Comparison of ENCODE assay signal across 8 cellular contexts in the genomic region with DNA sequence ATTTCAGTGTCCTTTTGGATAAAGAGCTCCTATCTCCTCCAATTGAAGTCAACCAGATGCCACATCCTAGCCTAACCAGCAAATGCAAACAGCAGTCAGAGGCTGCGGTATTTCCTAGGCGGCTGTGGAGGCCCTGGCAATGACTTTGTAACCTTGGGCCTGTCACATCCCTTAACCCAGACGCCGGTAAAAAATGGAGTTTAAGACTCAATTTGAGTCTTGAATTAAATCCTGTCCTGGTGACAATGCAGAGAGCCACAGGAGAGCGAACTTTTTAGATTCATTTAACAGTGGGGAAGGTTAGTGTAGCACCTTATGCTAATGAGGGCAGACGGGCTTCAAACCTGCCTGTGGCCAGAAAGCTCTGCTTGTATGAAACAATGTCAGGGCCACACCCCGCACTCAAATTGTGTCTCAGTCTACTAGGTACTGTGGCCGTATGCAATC. TPM values are rescaled to one million over a fixed set of nuclear protein-coding genes. Genes with fewer than 3 reads are reported as not detected.
DNase-seq lines count a peak whose midpoint lies in the region; ATAC-seq and TF ChIP-seq lines count a peak whose summit lies in the region.

No MANE protein-coding gene starts in this region.

- no peak overlapping the region for H2AFZ ChIP-seq in KMS-11 (ENCODE audit: low read depth)

- H4K20me1 ChIP-seq in KMS-11 (ENCODE audit: insufficient read depth) = no peaks in the 10 kb centered on the region

- no peaks in the 10 kb centered on the region for H3K9me3 ChIP-seq in CD8-positive, alpha-beta T cell (ENCODE audit: low read length)
- no peaks in the 10 kb centered on the region for H3K9me3 ChIP-seq in mesodermal cell (ENCODE audit: control insufficient read depth, low read length)
- H3K9me3 ChIP-seq in right atrium auricular region = no peaks in the 10 kb centered on the region
- H3K9me3 ChIP-seq in adrenal gland (replicated peaks in 1 of 3) = no peaks in the 10 kb centered on the region

- DNase-seq in CD8-positive, alpha-beta T cell = peak in 6 of 7 experiments; percentile 21 to 53 (median 36)
- peak; percentile 42 for DNase-seq in activated naive CD8-positive, alpha-beta T cell treated with anti-CD3 and anti-CD28 coated beads, Interleukin-2, amount 10 ng/mL, durations not matched to agents 7 days and 5 days
- DNase-seq in right atrium auricular region (ENCODE audit: low spot score) (no peak), adrenal gland (no peak)

- H3K36me3 ChIP-seq in CD8-positive, alpha-beta T cell (ENCODE audit: insufficient read depth, low read length) = no peaks in the 10 kb centered on the region
- H3K36me3 ChIP-seq in KMS-11 (ENCODE audit: insufficient read depth) = no peaks in the 10 kb centered on the region
- peaks cover 24% of the 10 kb centered on the region for H3K36me3 ChIP-seq in mesodermal cell (ENCODE audit: control insufficient read depth, insufficient read depth, low read length)
- H3K36me3 ChIP-seq in right atrium auricular region = no peaks in the 10 kb centered on the region
- no peaks in the 10 kb centered on the region for H3K36me3 ChIP-seq in adrenal gland (replicated peaks in 1 of 2)

- peaks cover 70% of the 10 kb centered on the region for H3K4me1 Mint-ChIP-seq in CD8-positive, alpha-beta T cell (ENCODE audit: low read depth)
- H3K4me1 Mint-ChIP-seq in activated naive CD8-positive, alpha-beta T cell treated with anti-CD3 and anti-CD28 coated beads, Interleukin-2, amount 10 ng/mL, durations not matched to agents 7 days and 5 days = peaks cover 72% of the 10 kb centered on the region

- H3K27me3 Mint-ChIP-seq in CD8-positive, alpha-beta T cell (ENCODE audit: low read depth) = no peaks in the 10 kb centered on the region
- H3K27me3 Mint-ChIP-seq in activated naive CD8-positive, alpha-beta T cell treated with anti-CD3 and anti-CD28 coated beads, Interleukin-2, amount 10 ng/mL, durations not matched to agents 7 days and 5 days = no peaks in the 10 kb centered on the region

- ATAC-seq in CD8-positive, alpha-beta T cell = peak; percentile 18
- peak; percentile 17 for ATAC-seq in activated naive CD8-positive, alpha-beta T cell treated with anti-CD3 and anti-CD28 coated beads, Interleukin-2, amount 10 ng/mL, durations not matched to agents 7 days and 5 days (ENCODE audit: low read depth)
- ATAC-seq in HG03025 (IDR thresholded peaks at IDR 0.05; ENCODE audit: low FRiP score, unreplicated experiment) (no peak), GM19463 (IDR thresholded peaks at IDR 0.05; ENCODE audit: unreplicated experiment) (no peak)

- peaks cover 2% of the 10 kb centered on the region for H3K36me3 Mint-ChIP-seq in CD8-positive, alpha-beta T cell
- peaks cover 40% of the 10 kb centered on the region for H3K36me3 Mint-ChIP-seq in activated naive CD8-positive, alpha-beta T cell treated with anti-CD3 and anti-CD28 coated beads, Interleukin-2, amount 10 ng/mL, durations not matched to agents 7 days and 5 days

- POLR2A ChIA-PET in CD8-positive, alpha-beta T cell (lab: Charles Lee) = interaction anchor here (0.6 to 4.6 kb wide), 5 partner anchors 16 to 96 kb away, joined by 3 to 18 read pairs (median 3); partner anchors contain the start of gene APPL2
- POLR2A ChIA-PET in activated naive CD8-positive, alpha-beta T cell treated with anti-CD3 and anti-CD28 coated beads, Interleukin-2, amount 10 ng/mL, durations not matched to agents 7 days and 5 days (lab: Charles Lee) = interaction anchor here (0.6 to 3.2 kb wide), 12 partner anchors 11 to 1402 kb away, joined by 3 to 21 read pairs (median 4); partner anchors contain the start of gene HSP90B1

- CTCF ChIA-PET in CD8-positive, alpha-beta T cell (lab: Charles Lee) = interaction anchor here (0.5 to 3.8 kb wide), 7 partner anchors 12 to 96 kb away, joined by 3 to 23 read pairs (median 4); partner anchors contain the start of gene APPL2

- H3K27ac Mint-ChIP-seq in CD8-positive, alpha-beta T cell = peak overlapping the region; percentile 87
- H3K27ac Mint-ChIP-seq in activated naive CD8-positive, alpha-beta T cell treated with anti-CD3 and anti-CD28 coated beads, Interleukin-2, amount 10 ng/mL, durations not matched to agents 7 days and 5 days = peak overlapping the region; percentile 73

- WGBS in mesodermal cell (ENCODE audit: insufficient coverage in 2 of 2), 2 experiments = 42 to 71% methylated on average over 3 to 8 of the region's 8 CpGs
- WGBS in adrenal gland, 4 donors = 50 to 58% (median 54%) methylated on average over 8 of the region's 8 CpGs

- H3K27ac ChIP-seq in CD8-positive, alpha-beta T cell (ENCODE audit: low read depth, low read length) = peak overlapping the region; percentile 48
- H3K27ac ChIP-seq in KMS-11 (no peak overlapping the region), mesodermal cell (ENCODE audit: low read depth, low read length, severe bottlenecking) (no peak overlapping the region), right atrium auricular region (no peak overlapping the region), adrenal gland (no peak overlapping the region)

- no peak for TF ChIP-seq POLR2A in adrenal gland (IDR thresholded peaks at IDR 0.05)

- H3K4me3 ChIP-seq in CD8-positive, alpha-beta T cell (ENCODE audit: low read depth, low read length) = peak overlapping the region; percentile 62
- no peak overlapping the region for H3K4me3 ChIP-seq in KMS-11 (IDR thresholded peaks at IDR 0.05; ENCODE audit: insufficient read depth, low read depth, low read length)
- H3K4me3 ChIP-seq in mesodermal cell (ENCODE audit: extremely low read depth, insufficient read depth, low read length, poor library complexity, severe bottlenecking) = peak overlapping the region; percentile 66
- peak overlapping the region in 1 of 2 donors; percentile 75 for H3K4me3 ChIP-seq in right atrium auricular region
- H3K4me3 ChIP-seq in adrenal gland = peak overlapping the region in 1 of 4 donors; percentile 90

- H3K79me2 ChIP-seq in KMS-11 (ENCODE audit: insufficient read depth, low read depth) = peaks cover 8% of the 10 kb centered on the region; the same call in 1 of the 2 replicates

- H3K9me3 Mint-ChIP-seq in CD8-positive, alpha-beta T cell = no peaks in the 10 kb centered on the region
- peaks cover 4% of the 10 kb centered on the region for H3K9me3 Mint-ChIP-seq in activated naive CD8-positive, alpha-beta T cell treated with anti-CD3 and anti-CD28 coated beads, Interleukin-2, amount 10 ng/mL, durations not matched to agents 7 days and 5 days

- peaks cover 32% of the 10 kb centered on the region for H3K4me1 ChIP-seq in CD8-positive, alpha-beta T cell (ENCODE audit: insufficient read depth, low read length)
- peaks cover 14% of the 10 kb centered on the region for H3K4me1 ChIP-seq in KMS-11 (ENCODE audit: low read depth, poor library complexity, severe bottlenecking)
- peaks cover 36% of the 10 kb centered on the region for H3K4me1 ChIP-seq in mesodermal cell (ENCODE audit: control insufficient read depth, insufficient read depth, low read length, poor library complexity, severe bottlenecking)
- H3K4me1 ChIP-seq in right atrium auricular region = peaks cover 0 to 14% of the 10 kb centered on the region in 2 donors
- H3K4me1 ChIP-seq in adrenal gland (replicated peaks in 1 of 2) = peaks cover 7 to 13% of the 10 kb centered on the region in 2 donors

- peak overlapping the region; percentile 12; the same call in 1 of the 2 replicates for H3K9ac ChIP-seq in KMS-11

- no peak for TF ChIP-seq CTCF in CD8-positive, alpha-beta T cell (IDR thresholded peaks at IDR 0.05)
- TF ChIP-seq CTCF in KMS-11 (conservative IDR thresholded peaks at IDR 0.05; ENCODE audit: low read depth, low read length) = no peak
- TF ChIP-seq CTCF in right atrium auricular region (IDR thresholded peaks at IDR 0.05) = no peak
- no peak for TF ChIP-seq CTCF in adrenal gland (IDR thresholded peaks at IDR 0.05)

- H3K4me2 ChIP-seq in KMS-11 = peak overlapping the region; percentile 71

- H3K27me3 ChIP-seq in CD8-positive, alpha-beta T cell (ENCODE audit: insufficient read depth, low read length) = no peaks in the 10 kb centered on the region
- H3K27me3 ChIP-seq in KMS-11 (ENCODE audit: insufficient read depth, low read depth) (no peaks in the 10 kb centered on the region), right atrium auricular region (no peaks in the 10 kb centered on the region), adrenal gland (no peaks in the 10 kb centered on the region)

- intact Hi-C loops in CD8-positive, alpha-beta T cell (cut with DNase I, micrococcal nuclease) = loop anchor here (2.0 to 5.0 kb wide), 6 partner anchors 51 to 1490 kb away; partner anchors contain the start of genes APPL2 (in 2 of the 2), TCP11L2 (in 2 of the 2), NFYB (in 1 of the 2) and NT5DC3 (in 1 of the 2)
- intact Hi-C loops in adrenal gland (cut with DNase I) = no loop called here

- peak overlapping the region; percentile 90 for H3K4me3 Mint-ChIP-seq in CD8-positive, alpha-beta T cell
- peak overlapping the region; percentile 85 for H3K4me3 Mint-ChIP-seq in activated naive CD8-positive, alpha-beta T cell treated with anti-CD3 and anti-CD28 coated beads, Interleukin-2, amount 10 ng/mL, durations not matched to agents 7 days and 5 days

RNA-seq across cellular contexts. Expression of gene C12orf75, which starts 1.3 kb away (rescaled TPM):
- total RNA-seq in CD8-positive, alpha-beta T cell = 10 to 100 TPM; 27.5 to 27.9 TPM
- 100 to 1,000 TPM; 167 to 172 TPM for total RNA-seq in activated naive CD8-positive, alpha-beta T cell treated with anti-CD3 and anti-CD28 coated beads, Interleukin-2, amount 10 ng/mL, durations not matched to agents 7 days and 5 days
- 86.7 TPM for polyA plus RNA-seq in mesodermal cell (2013, experiment 1 of 2)
- polyA plus RNA-seq in mesodermal cell (2013, experiment 2 of 2) = 111 TPM
- 1 to 10 TPM; 2.1 to 2.7 TPM for total RNA-seq in right atrium auricular region
- total RNA-seq in adrenal gland = 10 to 100 TPM in 4 of 8 donors, 1 to 10 TPM in 4; 6.0 to 94.2 (median 12.0) TPM
- 10 to 100 TPM in 2 of 3 donors, 1 to 10 TPM in 1; 6.8 to 23.3 (median 10.6) TPM for polyA plus RNA-seq in adrenal gland

Comparison
In these comparisons a context has a peak if more than half of its experiments do, and no peak if none do; other contexts are left out.
1. ATAC-seq: peak in CD8-positive, alpha-beta T cell (single experiment) and activated naive CD8-positive, alpha-beta T cell treated with anti-CD3 and anti-CD28 coated beads, Interleukin-2, amount 10 ng/mL, durations not matched to agents 7 days and 5 days (single experiment); none in HG03025 (single experiment) and GM19463 (single experiment).
2. DNase-seq: peak in CD8-positive, alpha-beta T cell (6 of 7) and activated naive CD8-positive, alpha-beta T cell treated with anti-CD3 and anti-CD28 coated beads, Interleukin-2, amount 10 ng/mL, durations not matched to agents 7 days and 5 days (single experiment); none in right atrium auricular region (single experiment) and adrenal gland (0 of 7).
3. intact Hi-C loops: an anchor here in CD8-positive, alpha-beta T cell (2.0 to 5.0 kb wide); none called in adrenal gland.